ENCODE assay signal across 9 cellular contexts in the genomic region with DNA sequence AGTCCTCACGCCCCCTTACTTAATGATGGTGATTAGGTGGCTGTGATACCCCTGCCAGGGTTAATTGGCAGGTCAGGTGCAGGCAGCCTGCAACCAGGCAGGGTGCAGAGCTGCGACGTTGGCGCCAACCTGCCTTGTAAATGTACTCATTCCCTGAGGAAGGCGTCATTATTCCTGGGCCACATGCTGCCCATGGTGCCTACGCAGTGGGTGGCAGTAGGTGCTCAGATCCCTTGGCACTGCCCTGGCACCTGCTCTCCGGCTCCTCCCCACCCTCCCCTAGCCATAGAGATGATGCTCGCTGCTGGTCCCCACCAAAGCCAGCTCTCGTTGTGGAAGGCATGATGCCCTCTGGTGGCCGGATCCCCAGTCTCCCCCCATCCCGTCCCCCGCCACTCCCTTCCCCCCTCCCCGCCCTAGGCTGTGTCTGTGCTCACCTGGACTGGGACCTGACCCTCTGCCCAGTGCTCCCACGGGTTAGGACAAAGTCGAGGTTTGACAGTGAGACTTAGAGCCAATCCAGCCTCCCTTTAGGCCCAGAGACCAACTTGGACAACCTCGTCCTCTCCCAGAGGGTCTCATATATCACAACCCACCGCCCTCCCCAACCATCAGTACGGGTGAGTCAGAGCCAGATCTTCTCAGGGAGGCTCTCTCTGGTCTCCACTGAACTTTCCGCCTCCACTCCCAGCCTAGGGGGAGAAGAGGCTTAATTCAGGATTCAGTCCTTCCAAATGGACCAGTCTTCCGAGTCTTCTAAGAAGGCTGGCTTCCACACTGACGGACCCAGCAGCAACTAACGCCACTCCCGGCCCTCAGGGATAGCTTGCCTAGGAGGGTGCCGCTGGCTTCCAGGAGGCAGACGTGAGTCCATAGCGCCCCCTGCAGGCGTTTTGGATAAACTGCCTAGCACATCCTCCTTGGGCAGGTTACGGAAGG. TPM values are rescaled to one million over a fixed set of nuclear protein-coding genes. Genes with fewer than 3 reads are reported as not detected.
DNase-seq lines count a peak whose midpoint lies in the region; ATAC-seq and TF ChIP-seq lines count a peak whose summit lies in the region.
"Had no signal": no experiment of that assay in that cellular context is flagged by ENCODE, and none has a peak within 500 bp of the region (broad histone marks: within the 10 kb centered on the region; RNA-seq: fewer than 3 reads in every experiment).

No MANE protein-coding gene starts in this region.

- H3K4me1 Mint-ChIP-seq in CD8-positive, alpha-beta T cell (ENCODE audit: low read depth): peaks cover 22% of the 10 kb centered on the region
- H3K4me1 Mint-ChIP-seq in activated B cell treated with CpG ODN at 0.5 μM for 24 hours (peaks cover 25% of the 10 kb centered on the region), immature natural killer cell (peaks cover 22 to 33% of the 10 kb centered on the region in 2 donors)

- CTCF ChIA-PET in CD8-positive, alpha-beta T cell (lab: Charles Lee): interaction anchor here (0.6 to 14.2 kb wide), 29 partner anchors 8 to 145 kb away, joined by 3 to 270 read pairs (median 4); a partner anchor contains a TSS
- CTCF ChIA-PET in activated B cell treated with CpG ODN at 0.5 μM for 24 hours (lab: Charles Lee): interaction anchor here (0.6 to 6.4 kb wide), 28 partner anchors 10 to 603 kb away, joined by 3 to 145 read pairs (median 4); a partner anchor contains a TSS

- peak; percentile 80 for ATAC-seq in CD8-positive, alpha-beta T cell
- ATAC-seq in HG02642 (IDR thresholded peaks at IDR 0.05; ENCODE audit: poor library complexity, unreplicated experiment) (peak; percentile 51), activated B cell treated with CpG ODN at 0.5 μM for 24 hours (ENCODE audit: low read depth) (peak; percentile 82), GM18519 (IDR thresholded peaks at IDR 0.05; ENCODE audit: low FRiP score, unreplicated experiment) (no peak)

- H3K27me3 ChIP-seq in CD8-positive, alpha-beta T cell (ENCODE audit: insufficient read depth, low read length): no peaks in the 10 kb centered on the region

- H3K4me3 ChIP-seq in CD8-positive, alpha-beta T cell (ENCODE audit: low read depth, low read length): peak overlapping the region; percentile 28
- no peak overlapping the region for H3K4me3 ChIP-seq in cardiac fibroblast (replicated peaks in 1 of 2; ENCODE audit: low read depth in 2 of 2, low read length in 2 of 2)

- POLR2A ChIA-PET in CD8-positive, alpha-beta T cell (lab: Charles Lee): interaction anchor here (0.6 to 1.6 kb wide), 2 partner anchors 76 to 1242 kb away, joined by 3 to 6 read pairs; no protein-coding TSS in a partner anchor
- POLR2A ChIA-PET in activated B cell treated with CpG ODN at 0.5 μM for 24 hours (lab: Charles Lee): interaction anchor here (0.5 to 4.5 kb wide), 20 partner anchors 13 to 106 kb away, joined by 3 to 92 read pairs (median 6); a partner anchor contains a TSS

- H3K27ac Mint-ChIP-seq in CD8-positive, alpha-beta T cell: no peak overlapping the region
- H3K27ac Mint-ChIP-seq in activated B cell treated with CpG ODN at 0.5 μM for 24 hours: peak overlapping the region; percentile 72
- peak overlapping the region in 2 of 6 donors; percentile 14 to 26 for H3K27ac Mint-ChIP-seq in immature natural killer cell

- peak overlapping the region; percentile 60 for H3K4me3 Mint-ChIP-seq in CD8-positive, alpha-beta T cell
- H3K4me3 Mint-ChIP-seq in activated B cell treated with CpG ODN at 0.5 μM for 24 hours: peak overlapping the region; percentile 80
- H3K4me3 Mint-ChIP-seq in immature natural killer cell: peak overlapping the region; percentile 35 to 72 (median 57)

- no peaks in the 10 kb centered on the region for H3K9me3 Mint-ChIP-seq in CD8-positive, alpha-beta T cell
- H3K9me3 Mint-ChIP-seq in activated B cell treated with CpG ODN at 0.5 μM for 24 hours (no peaks in the 10 kb centered on the region), immature natural killer cell (no peaks in the 10 kb centered on the region)

- peaks cover 19% of the 10 kb centered on the region for H3K4me1 ChIP-seq in CD8-positive, alpha-beta T cell (ENCODE audit: insufficient read depth, low read length)

- H3K36me3 Mint-ChIP-seq in CD8-positive, alpha-beta T cell: peaks cover 19% of the 10 kb centered on the region
- H3K36me3 Mint-ChIP-seq in activated B cell treated with CpG ODN at 0.5 μM for 24 hours (ENCODE audit: low read depth): peaks cover 17% of the 10 kb centered on the region
- H3K36me3 Mint-ChIP-seq in immature natural killer cell: peaks cover 8 to 9% (median 9%) of the 10 kb centered on the region in 3 donors

- peak; percentile 69 to 91 (median 83) for DNase-seq in CD8-positive, alpha-beta T cell
- DNase-seq in NCI-H345 (lab: John Stamatoyannopoulos, UW): peak; percentile 99
- DNase-seq in activated B cell treated with CpG ODN at 0.5 μM for 24 hours: peak; percentile 80
- peak; percentile 88 to 90 for DNase-seq in cardiac fibroblast (ENCODE audit: low read depth in 2 of 2)
- DNase-seq in immature natural killer cell: peak; percentile 74 to 81 (median 78)
- peak; percentile 67 to 87 for DNase-seq in stimulated activated CD4-positive, alpha-beta T cell treated with anti-CD3 and anti-CD28 coated beads, Interleukin-12 subunit alpha, Interleukin-12 subunit beta, amount 100 ng/mL, for 24 hours (ENCODE audit: low read depth in 2 of 2)

- TF ChIP-seq CTCF in CD8-positive, alpha-beta T cell (IDR thresholded peaks at IDR 0.05): peak; percentile 64
- TF ChIP-seq CTCF in activated B cell treated with CpG ODN at 0.5 μM for 24 hours (IDR thresholded peaks at IDR 0.05) (no peak), cardiac fibroblast (IDR thresholded peaks at IDR 0.05; ENCODE audit: low read depth, low read length) (peak; percentile 91)

- intact Hi-C loops in CD8-positive, alpha-beta T cell (cut with DNase I, micrococcal nuclease): loop anchor here (1.0 to 5.0 kb wide), 3 partner anchors 55 to 120 kb away; no protein-coding TSS in a partner anchor
- intact Hi-C loops in activated B cell treated with CpG ODN at 0.5 μM for 24 hours (cut with micrococcal nuclease): loop anchor here (1.0 kb wide), 8 partner anchors 17 to 122 kb away; a partner anchor contains a TSS

- H3K36me3 ChIP-seq in CD8-positive, alpha-beta T cell (ENCODE audit: insufficient read depth, low read length): peaks cover 17% of the 10 kb centered on the region

- H3K27ac ChIP-seq in CD8-positive, alpha-beta T cell (ENCODE audit: low read depth, low read length): no peak overlapping the region

- H3K9me3 ChIP-seq in CD8-positive, alpha-beta T cell (ENCODE audit: low read length): no peaks in the 10 kb centered on the region

- H3K27me3 Mint-ChIP-seq in CD8-positive, alpha-beta T cell (ENCODE audit: low read depth): no peaks in the 10 kb centered on the region
- H3K27me3 Mint-ChIP-seq in activated B cell treated with CpG ODN at 0.5 μM for 24 hours (no peaks in the 10 kb centered on the region), immature natural killer cell (ENCODE audit: low read depth in 3 of 3) (peaks cover 3 to 11% (median 6%) of the 10 kb centered on the region in 3 donors)

RNA-seq across cellular contexts. Expression of a gene that starts 5.7 kb away (rescaled TPM):
- 10 to 100 TPM; 58.9 to 71.2 TPM for total RNA-seq in CD8-positive, alpha-beta T cell
- total RNA-seq in activated B cell treated with CpG ODN at 0.5 μM for 24 hours: 128 and 132 TPM in 2 replicates
- 100 to 1,000 TPM; 396 to 465 (median 435) TPM for polyA plus RNA-seq in immature natural killer cell

RNA-seq across cellular contexts. Expression of a gene that starts 6.2 kb away (rescaled TPM):
- 1 to 10 TPM; 1.1 TPM for total RNA-seq in CD8-positive, alpha-beta T cell
- 1.2 and 1.9 TPM in 2 replicates for total RNA-seq in activated B cell treated with CpG ODN at 0.5 μM for 24 hours
- under 1 TPM in 1 of 3 donors, not detected in 2; 0.43 TPM for polyA plus RNA-seq in immature natural killer cell

RNA-seq across cellular contexts. Expression of a gene that starts 27.1 kb away (rescaled TPM):
- 10 to 100 TPM; 15.6 to 16.7 TPM for total RNA-seq in CD8-positive, alpha-beta T cell
- 33.2 and 36.8 TPM in 2 replicates for total RNA-seq in activated B cell treated with CpG ODN at 0.5 μM for 24 hours
- polyA plus RNA-seq in immature natural killer cell: 100 to 1,000 TPM; 103 to 274 (median 126) TPM

RNA-seq across cellular contexts. Expression of a gene that starts 31.8 kb away (rescaled TPM):
- total RNA-seq in CD8-positive, alpha-beta T cell: 10 to 100 TPM; 12.9 to 14.2 TPM
- 77.3 and 85.2 TPM in 2 replicates for total RNA-seq in activated B cell treated with CpG ODN at 0.5 μM for 24 hours
- 100 to 1,000 TPM in 1 of 3 donors, 10 to 100 TPM in 2; 59.5 to 120 (median 93.0) TPM for polyA plus RNA-seq in immature natural killer cell

RNA-seq across cellular contexts. Expression of a gene that starts 39.8 kb away (rescaled TPM):
- 10 to 100 TPM in 1 of 2 experiments, 1 to 10 TPM in 1; 7.3 to 10.4 TPM for total RNA-seq in CD8-positive, alpha-beta T cell
- 0.29 TPM in 1 of 2 replicates, not detected in the other for total RNA-seq in activated B cell treated with CpG ODN at 0.5 μM for 24 hours
- polyA plus RNA-seq in immature natural killer cell: 1 to 10 TPM in 2 of 3 donors, under 1 TPM in 1; 0.64 to 4.0 (median 1.1) TPM
- total RNA-seq: T-helper 2 cell treated with Interferon-gamma antibody and Interleukin-4, amounts not matched to agents 100 ng/mL and 5 ng/mL, for 36 hours had no signal
